ENCODE assay signal across 11 cellular contexts in genomic region chr3:193701896-193702644, GRCh38.
DNase-seq lines count a peak whose midpoint lies in the region; ATAC-seq and FAIRE-seq lines count a peak whose summit lies in the region.
"Had no signal": no experiment of that assay in that cellular context is flagged by ENCODE, and none has a peak within 500 bp of the region (broad histone marks: within the 10 kb centered on the region; RNA-seq: fewer than 3 reads in every experiment).

No MANE protein-coding gene starts in this region.

- peaks cover 6% of the 10 kb centered on the region for H3K36me3 Mint-ChIP-seq in activated T-helper 1 cell treated with anti-CD3 and anti-CD28 coated beads, Interleukin-12 subunit alpha, Interleukin-12 subunit beta, Interleukin-2, Interleukin-4 antibody, amounts not matched to agents 30 ng/mL and 10 ng/mL and 1 ng/mL, durations not matched to agents 14 hours and 24 hours and 36 hours (ENCODE audit: low read depth)

- H3K4me1 Mint-ChIP-seq in activated T-helper 1 cell treated with anti-CD3 and anti-CD28 coated beads, Interleukin-12 subunit alpha, Interleukin-12 subunit beta, Interleukin-2, Interleukin-4 antibody, amounts not matched to agents 30 ng/mL and 10 ng/mL and 1 ng/mL, durations not matched to agents 14 hours and 24 hours and 36 hours (ENCODE audit: low read depth): peaks cover 11% of the 10 kb centered on the region

- no peak overlapping the region for H3K27ac Mint-ChIP-seq in activated T-helper 1 cell treated with anti-CD3 and anti-CD28 coated beads, Interleukin-12 subunit alpha, Interleukin-12 subunit beta, Interleukin-2, Interleukin-4 antibody, amounts not matched to agents 30 ng/mL and 10 ng/mL and 1 ng/mL, durations not matched to agents 14 hours and 24 hours and 36 hours

- H3K36me3 ChIP-seq in aorta (ENCODE audit: control insufficient read depth in 1 of 2, insufficient read depth in 2 of 2, low read length in 1 of 2): no peaks in the 10 kb centered on the region

- peaks cover 0 to 1% of the 10 kb centered on the region in 2 donors for H3K4me1 ChIP-seq in aorta (ENCODE audit: control insufficient read depth in 1 of 2, insufficient read depth in 2 of 2, low read length in 2 of 2)

- H3K27ac ChIP-seq in caudate nucleus (ENCODE audit: low read depth, low read length) (no peak overlapping the region), aorta (ENCODE audit: low read depth in 1 of 2, low read length in 2 of 2) (peak overlapping the region in 1 of 2 donors; percentile 40)

- no peaks in the 10 kb centered on the region for H3K9me3 Mint-ChIP-seq in activated T-helper 1 cell treated with anti-CD3 and anti-CD28 coated beads, Interleukin-12 subunit alpha, Interleukin-12 subunit beta, Interleukin-2, Interleukin-4 antibody, amounts not matched to agents 30 ng/mL and 10 ng/mL and 1 ng/mL, durations not matched to agents 14 hours and 24 hours and 36 hours

- H3K9me3 ChIP-seq in aorta (ENCODE audit: control insufficient read depth, low read length): no peaks in the 10 kb centered on the region

- no peaks in the 10 kb centered on the region for H3K27me3 ChIP-seq in aorta (ENCODE audit: control insufficient read depth in 1 of 2, insufficient read depth in 2 of 2, low read length in 1 of 2)

- H3K4me3 ChIP-seq in aorta (ENCODE audit: low read length in 2 of 2): no peak overlapping the region
- H3K4me3 ChIP-seq: coronary artery had no signal

- peak; percentile 76 for DNase-seq in RCC 7860 (ENCODE audit: low spot score)
- peak; percentile 91 for DNase-seq in renal cortical epithelial cell (ENCODE audit: low read depth)
- DNase-seq in caudate nucleus (lab: John Stamatoyannopoulos, UW): no peak
- no peak for DNase-seq in activated T-helper 1 cell treated with anti-CD3 and anti-CD28 coated beads, Interleukin-12 subunit alpha, Interleukin-12 subunit beta, Interleukin-2, Interleukin-4 antibody, amounts not matched to agents 30 ng/mL and 10 ng/mL and 1 ng/mL, durations not matched to agents 14 hours and 24 hours and 36 hours (ENCODE audit: low spot score)
- no peak for DNase-seq in aorta
- no peak for DNase-seq in NCI-H2171 (lab: John Stamatoyannopoulos, UW)
- DNase-seq: activated CD4-positive, alpha-beta T cell treated with anti-CD3 and anti-CD28 coated beads, Interleukin-2, amount 50 U/mL, for 48 hours; NCI-H446 had no signal

- ATAC-seq in GM18907 (IDR thresholded peaks at IDR 0.05; ENCODE audit: unreplicated experiment) (peak; percentile 66), HG02981 (IDR thresholded peaks at IDR 0.05; ENCODE audit: unreplicated experiment) (peak; percentile 49), aorta (ENCODE audit: low FRiP score) (no peak)

- no peak overlapping the region for H3K4me3 Mint-ChIP-seq in activated T-helper 1 cell treated with anti-CD3 and anti-CD28 coated beads, Interleukin-12 subunit alpha, Interleukin-12 subunit beta, Interleukin-2, Interleukin-4 antibody, amounts not matched to agents 30 ng/mL and 10 ng/mL and 1 ng/mL, durations not matched to agents 14 hours and 24 hours and 36 hours

- 92 to 94% methylated on average over 12 of the region's 12 CpGs for WGBS in aorta, 2 donors

- peak; percentile 88 for FAIRE-seq in RCC 7860 (lab: Jason Lieb, UNC)

- intact Hi-C loops in activated T-helper 1 cell treated with anti-CD3 and anti-CD28 coated beads, Interleukin-12 subunit alpha, Interleukin-12 subunit beta, Interleukin-2, Interleukin-4 antibody, amounts not matched to agents 30 ng/mL and 10 ng/mL and 1 ng/mL, durations not matched to agents 14 hours and 24 hours and 36 hours (cut with micrococcal nuclease): no loop called here
- intact Hi-C loops in aorta (cut with DNase I): loop anchor here in 1 of 2 donors (5.0 kb wide), 1 partner anchor 35 kb away; no protein-coding TSS in a partner anchor

- H3K27me3 Mint-ChIP-seq in activated T-helper 1 cell treated with anti-CD3 and anti-CD28 coated beads, Interleukin-12 subunit alpha, Interleukin-12 subunit beta, Interleukin-2, Interleukin-4 antibody, amounts not matched to agents 30 ng/mL and 10 ng/mL and 1 ng/mL, durations not matched to agents 14 hours and 24 hours and 36 hours (ENCODE audit: insufficient read depth): no peaks in the 10 kb centered on the region

Comparison
In these comparisons a context has a peak if more than half of its experiments do, and no peak if none do; other contexts are left out.
1. DNase-seq: peak in RCC 7860 (single experiment) and renal cortical epithelial cell (single experiment); none in caudate nucleus (0 of 61), activated T-helper 1 cell treated with anti-CD3 and anti-CD28 coated beads, Interleukin-12 subunit alpha, Interleukin-12 subunit beta, Interleukin-2, Interleukin-4 antibody, amounts not matched to agents 30 ng/mL and 10 ng/mL and 1 ng/mL, durations not matched to agents 14 hours and 24 hours and 36 hours (single experiment), aorta (0 of 2) and NCI-H2171 (single experiment).